In the genomic region with DNA sequence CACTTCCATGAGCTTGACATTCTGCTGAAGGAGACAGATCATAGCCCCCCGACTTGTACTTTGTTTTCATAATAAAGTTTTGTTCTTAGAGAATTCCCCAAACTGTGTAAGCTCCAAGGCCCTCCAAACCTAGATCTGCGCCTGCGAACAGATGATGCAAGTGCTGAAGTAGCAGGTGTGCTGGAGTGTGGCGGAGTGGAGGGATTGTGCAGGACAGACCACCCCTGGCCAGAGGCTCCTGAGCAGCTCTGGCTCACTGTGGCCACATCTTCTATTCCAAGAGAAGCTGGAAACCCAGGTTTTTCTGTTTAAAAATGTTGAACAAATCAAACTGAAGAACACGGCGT, we compare ENCODE assay signal across 23 cellular contexts. TPM values are rescaled to one million over a fixed set of nuclear protein-coding genes. Genes with fewer than 3 reads are reported as not detected.
DNase-seq lines count a peak whose midpoint lies in the region; ATAC-seq and TF ChIP-seq lines count a peak whose summit lies in the region.
"Had no signal": no experiment of that assay in that cellular context is flagged by ENCODE, and none has a peak within 500 bp of the region (broad histone marks: within the 10 kb centered on the region; RNA-seq: fewer than 3 reads in every experiment).

No MANE protein-coding gene starts in this region.

- DNase-seq in activated T-cell treated with anti-CD3 and anti-CD28 coated beads, Interleukin-2, amount 50 U/mL, for 24 hours, result peak; percentile 3
- no peak for DNase-seq in activated T-cell treated with anti-CD3 and anti-CD28 coated beads for 4 hours
- DNase-seq in endodermal cell, result peak; percentile 28
- DNase-seq in mesenchymal stem cell, result no peak
- DNase-seq in upper lobe of right lung, result peak; percentile 59
- DNase-seq in activated CD8-positive, alpha-beta memory T cell treated with anti-CD3 and anti-CD28 coated beads, Interleukin-2, amount 50 U/mL, for 4 hours, result no peak
- DNase-seq: activated CD4-positive, alpha-beta T cell treated with anti-CD3 and anti-CD28 coated beads for 1 hour; activated CD8-positive, alpha-beta T cell treated with anti-CD3 and anti-CD28 coated beads for 36 hours; activated gamma-delta T cell; activated naive CD8-positive, alpha-beta T cell treated with anti-CD3 and anti-CD28 coated beads, Interleukin-2, amount 50 U/mL, for 24 hours; CD8-positive, alpha-beta memory T cell; NCI-H1092 treated with DMSO at 0.1 percent for 48 hours; NCI-H2029; NCI-H69; nephron progenitor cell; stimulated activated CD4-positive, alpha-beta T cell treated with anti-CD3 and anti-CD28 coated beads, Interleukin-2, amount 100 ng/mL, for 24 hours; T-cell had no signal

- TF ChIP-seq CTCF in endodermal cell (conservative IDR thresholded peaks at IDR 0.05) (no peak), upper lobe of right lung (IDR thresholded peaks at IDR 0.05) (no peak)

- no peak overlapping the region for H2BK120ac ChIP-seq in mesenchymal stem cell (ENCODE audit: low read depth, low read length)

- H4K8ac ChIP-seq in mesenchymal stem cell (ENCODE audit: low read length), result peak overlapping the region; percentile 50

- H3K4me3 Mint-ChIP-seq in activated T-cell treated with anti-CD3 and anti-CD28 coated beads, Interleukin-2, amount 50 U/mL, for 24 hours, result no peak overlapping the region
- H3K4me3 Mint-ChIP-seq in endodermal cell, result no peak overlapping the region
- H3K4me3 Mint-ChIP-seq: activated CD8-positive, alpha-beta T cell treated with anti-CD3 and anti-CD28 coated beads for 36 hours; activated naive CD8-positive, alpha-beta T cell treated with anti-CD3 and anti-CD28 coated beads, Interleukin-2, amount 50 U/mL, for 24 hours; CD8-positive, alpha-beta memory T cell; central memory CD8-positive, alpha-beta T cell; IgD-negative memory B cell; nephron progenitor cell; T-cell had no signal

- no peak overlapping the region for H2AFZ ChIP-seq in mesenchymal stem cell (ENCODE audit: low read depth, low read length)

- H3K23ac ChIP-seq in mesenchymal stem cell (ENCODE audit: low read length in 2 of 2), result no peak overlapping the region

- no peak for TF ChIP-seq POLR2A in GM18505 (IDR thresholded peaks at IDR 0.05; ENCODE audit: borderline replicate concordance, extremely low read depth, insufficient read depth, insufficient read length)

- peaks cover under 1% of the 10 kb centered on the region for H3K36me3 Mint-ChIP-seq in activated T-cell treated with anti-CD3 and anti-CD28 coated beads, Interleukin-2, amount 50 U/mL, for 24 hours (ENCODE audit: low read depth)
- no peaks in the 10 kb centered on the region for H3K36me3 Mint-ChIP-seq in endodermal cell (ENCODE audit: low read depth)
- H3K36me3 Mint-ChIP-seq: IgD-negative memory B cell, T-cell had no signal

- ATAC-seq in upper lobe of right lung (peak; percentile 15), GM18505 (IDR thresholded peaks at IDR 0.05; ENCODE audit: unreplicated experiment) (no peak), GM18873 (IDR thresholded peaks at IDR 0.05; ENCODE audit: low FRiP score, unreplicated experiment) (no peak)
- ATAC-seq: activated CD8-positive, alpha-beta T cell treated with anti-CD3 and anti-CD28 coated beads for 36 hours; activated naive CD8-positive, alpha-beta T cell treated with anti-CD3 and anti-CD28 coated beads, Interleukin-2, amount 50 U/mL, for 24 hours; T-cell had no signal

- no peak overlapping the region for H4K91ac ChIP-seq in mesenchymal stem cell (ENCODE audit: low read length)

- H2BK5ac ChIP-seq in mesenchymal stem cell (ENCODE audit: low read depth, low read length, poor library complexity, severe bottlenecking), result no peak overlapping the region

- H3K27me3 Mint-ChIP-seq in activated T-cell treated with anti-CD3 and anti-CD28 coated beads, Interleukin-2, amount 50 U/mL, for 24 hours, result no peaks in the 10 kb centered on the region
- no peaks in the 10 kb centered on the region for H3K27me3 Mint-ChIP-seq in endodermal cell (ENCODE audit: insufficient read depth)
- H3K27me3 Mint-ChIP-seq: activated CD8-positive, alpha-beta T cell treated with anti-CD3 and anti-CD28 coated beads for 36 hours; activated naive CD8-positive, alpha-beta T cell treated with anti-CD3 and anti-CD28 coated beads, Interleukin-2, amount 50 U/mL, for 24 hours; central memory CD8-positive, alpha-beta T cell; IgD-negative memory B cell; T-cell had no signal

- peaks cover 54% of the 10 kb centered on the region for H3K79me1 ChIP-seq in mesenchymal stem cell (replicated peaks; ENCODE audit: low read length, poor library complexity, severe bottlenecking)

- no peak overlapping the region for H2AK5ac ChIP-seq in mesenchymal stem cell (ENCODE audit: low read length, severe bottlenecking)

- 89 to 96% methylated on average over 3 to 6 of the region's 6 CpGs for WGBS in endodermal cell (ENCODE audit: insufficient coverage in 1 of 2, insufficient read length in 1 of 2), 2 experiments
- WGBS in mesenchymal stem cell, result over 99% methylated on average over 5 of the region's 6 CpGs

- H3K27ac ChIP-seq in endodermal cell (ENCODE audit: low read depth, low read length) (no peak overlapping the region), mesenchymal stem cell (ENCODE audit: low read length, poor library complexity, severe bottlenecking) (no peak overlapping the region), upper lobe of right lung (peak overlapping the region; percentile 56)
- H3K27ac ChIP-seq: ovary had no signal

- no peak overlapping the region for H3K4me2 ChIP-seq in mesenchymal stem cell (ENCODE audit: low read length, poor library complexity, severe bottlenecking)

- intact Hi-C loops in upper lobe of right lung (cut with DNase I), result no loop called here

- H3K36me3 ChIP-seq in endodermal cell (ENCODE audit: control insufficient read depth, insufficient read depth, low read length) (no peaks in the 10 kb centered on the region), mesenchymal stem cell (ENCODE audit: control insufficient read depth in 1 of 2, insufficient read depth in 2 of 2, low read depth in 1 of 2, low read length in 2 of 2) (peaks cover 0 to 6% of the 10 kb centered on the region in 2 experiments), upper lobe of right lung (no peaks in the 10 kb centered on the region)
- H3K36me3 ChIP-seq: ovary had no signal

- no peaks in the 10 kb centered on the region for H3K9me3 ChIP-seq in endodermal cell (ENCODE audit: control insufficient read depth, low read length)
- H3K9me3 ChIP-seq in mesenchymal stem cell (ENCODE audit: control insufficient read depth, low read length), result no peaks in the 10 kb centered on the region
- H3K9me3 ChIP-seq in upper lobe of right lung, result no peaks in the 10 kb centered on the region
- H3K9me3 ChIP-seq: ovary had no signal

- H2BK12ac ChIP-seq in mesenchymal stem cell (ENCODE audit: low read length in 2 of 2), result peak overlapping the region in 1 of 2 experiments; percentile 22

- no peak overlapping the region for H3K18ac ChIP-seq in mesenchymal stem cell (ENCODE audit: low read depth in 1 of 2, low read length in 2 of 2)

- peaks cover 57% of the 10 kb centered on the region for H3K4me1 Mint-ChIP-seq in activated T-cell treated with anti-CD3 and anti-CD28 coated beads, Interleukin-2, amount 50 U/mL, for 24 hours (ENCODE audit: low read depth)
- H3K4me1 Mint-ChIP-seq in endodermal cell, result peaks cover 23% of the 10 kb centered on the region

- H3K9ac ChIP-seq in endodermal cell (ENCODE audit: extremely low read depth, low read length, poor library complexity, severe bottlenecking), result no peak overlapping the region
- H3K9ac ChIP-seq in mesenchymal stem cell (ENCODE audit: low read length), result no peak overlapping the region

- no peak overlapping the region for H3K4me3 ChIP-seq in endodermal cell (ENCODE audit: low read length)
- H3K4me3 ChIP-seq in mesenchymal stem cell (ENCODE audit: insufficient read depth in 1 of 2, low read depth in 1 of 2, low read length in 2 of 2), result no peak overlapping the region
- H3K4me3 ChIP-seq in upper lobe of right lung, result no peak overlapping the region
- H3K4me3 ChIP-seq: dorsolateral prefrontal cortex, ovary had no signal

- no peaks in the 10 kb centered on the region for H3K9me3 Mint-ChIP-seq in activated T-cell treated with anti-CD3 and anti-CD28 coated beads, Interleukin-2, amount 50 U/mL, for 24 hours
- H3K9me3 Mint-ChIP-seq in endodermal cell, result no peaks in the 10 kb centered on the region
- H3K9me3 Mint-ChIP-seq: activated CD8-positive, alpha-beta T cell treated with anti-CD3 and anti-CD28 coated beads for 36 hours; activated naive CD8-positive, alpha-beta T cell treated with anti-CD3 and anti-CD28 coated beads, Interleukin-2, amount 50 U/mL, for 24 hours; CD8-positive, alpha-beta memory T cell; central memory CD8-positive, alpha-beta T cell; IgD-negative memory B cell; nephron progenitor cell; T-cell had no signal

- H3K14ac ChIP-seq in mesenchymal stem cell (ENCODE audit: low read length in 2 of 2), result no peak overlapping the region

- H3K4me1 ChIP-seq in endodermal cell (ENCODE audit: control insufficient read depth, insufficient read depth, low read length), result peaks cover 4% of the 10 kb centered on the region
- H3K4me1 ChIP-seq in mesenchymal stem cell (ENCODE audit: control insufficient read depth, insufficient read depth, low read depth, low read length), result peaks cover 21% of the 10 kb centered on the region
- peaks cover 20% of the 10 kb centered on the region for H3K4me1 ChIP-seq in upper lobe of right lung

- H2BK15ac ChIP-seq in mesenchymal stem cell (ENCODE audit: low read depth, poor library complexity, severe bottlenecking), result no peak overlapping the region

- peak overlapping the region in 1 of 2 experiments; percentile 2 for H3K4ac ChIP-seq in mesenchymal stem cell (ENCODE audit: low read depth in 1 of 2, low read length in 2 of 2)

- no peak overlapping the region for H3K27ac Mint-ChIP-seq in activated T-cell treated with anti-CD3 and anti-CD28 coated beads, Interleukin-2, amount 50 U/mL, for 24 hours
- no peak overlapping the region for H3K27ac Mint-ChIP-seq in endodermal cell
- H3K27ac Mint-ChIP-seq: activated CD8-positive, alpha-beta T cell treated with anti-CD3 and anti-CD28 coated beads for 36 hours; activated naive CD8-positive, alpha-beta T cell treated with anti-CD3 and anti-CD28 coated beads, Interleukin-2, amount 50 U/mL, for 24 hours; T-cell had no signal

- H3K27me3 ChIP-seq in endodermal cell (ENCODE audit: control insufficient read depth, insufficient read depth, low read length, poor library complexity, severe bottlenecking) (no peaks in the 10 kb centered on the region), mesenchymal stem cell (ENCODE audit: control insufficient read depth in 1 of 2, insufficient read depth in 1 of 2, low read length in 2 of 2) (no peaks in the 10 kb centered on the region), upper lobe of right lung (no peaks in the 10 kb centered on the region)
- H3K27me3 ChIP-seq: dorsolateral prefrontal cortex, ovary had no signal

RNA-seq across cellular contexts. Expression of gene TBC1D14, which starts 46.4 kb away (rescaled TPM):
- total RNA-seq in endodermal cell (10 to 100 TPM; 42.3 to 43.5 TPM), upper lobe of right lung (51.8 TPM)
- 40.4 TPM for polyA plus RNA-seq in endodermal cell (2013, experiment 1 of 2)
- 42.0 TPM for polyA plus RNA-seq in endodermal cell (2013, experiment 2 of 2)
- polyA plus RNA-seq in mesenchymal stem cell (2013, experiment 1 of 2), result 25.0 TPM
- 24.9 TPM for polyA plus RNA-seq in mesenchymal stem cell (2013, experiment 2 of 2)

Comparison
In these comparisons a context has a peak if more than half of its experiments do, and no peak if none do; other contexts are left out.
1. DNase-seq: peak in activated T-cell treated with anti-CD3 and anti-CD28 coated beads, Interleukin-2, amount 50 U/mL, for 24 hours (single experiment), endodermal cell (single experiment) and upper lobe of right lung (single experiment); none in activated T-cell treated with anti-CD3 and anti-CD28 coated beads for 4 hours (single experiment), mesenchymal stem cell (single experiment) and activated CD8-positive, alpha-beta memory T cell treated with anti-CD3 and anti-CD28 coated beads, Interleukin-2, amount 50 U/mL, for 4 hours (single experiment).